8 cellular contexts compared by ENCODE assay signal in the genomic region with DNA sequence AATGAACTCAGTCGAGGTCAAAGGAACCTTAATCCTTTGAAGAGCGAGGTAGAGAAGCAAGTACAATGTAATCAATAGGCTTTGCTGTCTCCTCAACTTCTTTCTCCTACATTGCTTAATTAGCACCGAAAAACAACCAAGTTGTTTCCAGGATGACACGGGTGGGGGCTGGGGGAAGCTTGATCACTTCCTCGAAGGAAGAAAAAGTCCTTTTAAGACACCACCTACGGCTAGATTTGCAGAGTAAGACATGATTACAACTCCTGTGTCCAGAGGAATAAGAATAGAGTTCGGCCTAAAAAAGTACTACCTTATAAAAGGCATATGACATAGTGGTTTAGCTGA. TPM values are rescaled to one million over a fixed set of nuclear protein-coding genes. Genes with fewer than 3 reads are reported as not detected.
DNase-seq lines count a peak whose midpoint lies in the region; ATAC-seq and FAIRE-seq lines count a peak whose summit lies in the region.

No MANE protein-coding gene starts in this region.

- H3K27me3 Mint-ChIP-seq in activated naive CD8-positive, alpha-beta T cell, result no peaks in the 10 kb centered on the region

- H3K4me3 Mint-ChIP-seq in activated naive CD8-positive, alpha-beta T cell, result peak overlapping the region; percentile 100

- no peaks in the 10 kb centered on the region for H3K4me1 ChIP-seq in small intestine (ENCODE audit: control insufficient read depth in 2 of 2, insufficient read depth in 1 of 2, low read depth in 1 of 2, low read length in 1 of 2)

- H3K27me3 ChIP-seq in small intestine (ENCODE audit: control insufficient read depth in 2 of 2, insufficient read depth in 2 of 2, low read length in 2 of 2), result no peaks in the 10 kb centered on the region

- peaks cover 4% of the 10 kb centered on the region for H3K36me3 Mint-ChIP-seq in activated naive CD8-positive, alpha-beta T cell

- ATAC-seq in GM18873 (IDR thresholded peaks at IDR 0.05; ENCODE audit: low FRiP score, unreplicated experiment), result no peak

- no peaks in the 10 kb centered on the region for H3K9me3 Mint-ChIP-seq in activated naive CD8-positive, alpha-beta T cell (ENCODE audit: low read depth)

- peak; percentile 39 for DNase-seq in DMS 273 treated with DMSO at 0.1 percent for 48 hours (lab: John Stamatoyannopoulos, UW)
- DNase-seq in LoVo (ENCODE audit: low spot score), result peak; percentile 15
- peak; percentile 9 for DNase-seq in iPS-NIHi11 (ENCODE audit: low spot score)
- peak; percentile 49 for DNase-seq in small intestine
- no peak for DNase-seq in COLO829 (ENCODE audit: low spot score)
- no peak for DNase-seq in GF-D8 (lab: John Stamatoyannopoulos, UW)

- H3K9me3 ChIP-seq in small intestine (ENCODE audit: control insufficient read depth, low read depth), result no peaks in the 10 kb centered on the region

- peak overlapping the region; percentile 98 for H3K27ac Mint-ChIP-seq in activated naive CD8-positive, alpha-beta T cell

- peak overlapping the region; percentile 6 to 78 for H3K4me3 ChIP-seq in small intestine (ENCODE audit: low read depth in 1 of 2, low read length in 2 of 2)

- H3K4me1 Mint-ChIP-seq in activated naive CD8-positive, alpha-beta T cell (ENCODE audit: low read depth), result peaks cover 20% of the 10 kb centered on the region

- H3K27ac ChIP-seq in small intestine (ENCODE audit: low read depth in 1 of 2, low read length in 1 of 2), result peak overlapping the region; percentile 96

- WGBS in small intestine, 3 donors, result 0 to 5% (median 4%) methylated on average over 7 of the region's 7 CpGs

- no peaks in the 10 kb centered on the region for H3K36me3 ChIP-seq in small intestine (ENCODE audit: control insufficient read depth in 2 of 2, insufficient read depth in 2 of 2, low read length in 2 of 2)

- no peak for FAIRE-seq in small intestine (lab: Jason Lieb, UNC)

RNA-seq across cellular contexts. Expression of gene ARRDC3, which starts 0.8 kb away (rescaled TPM):
- polyA plus RNA-seq in small intestine, result 10 to 100 TPM in 1 of 3 donors, 1 to 10 TPM in 2; 1.8 to 10.2 (median 4.9) TPM

Comparison
In these comparisons a context has a peak if more than half of its experiments do, and no peak if none do; other contexts are left out.
1. DNase-seq: peak in DMS 273 treated with DMSO at 0.1 percent for 48 hours (single experiment), LoVo (single experiment), iPS-NIHi11 (single experiment) and small intestine (single experiment); none in COLO829 (single experiment) and GF-D8 (single experiment).